Comparison of ENCODE assay signal across 12 cellular contexts in the genomic region with DNA sequence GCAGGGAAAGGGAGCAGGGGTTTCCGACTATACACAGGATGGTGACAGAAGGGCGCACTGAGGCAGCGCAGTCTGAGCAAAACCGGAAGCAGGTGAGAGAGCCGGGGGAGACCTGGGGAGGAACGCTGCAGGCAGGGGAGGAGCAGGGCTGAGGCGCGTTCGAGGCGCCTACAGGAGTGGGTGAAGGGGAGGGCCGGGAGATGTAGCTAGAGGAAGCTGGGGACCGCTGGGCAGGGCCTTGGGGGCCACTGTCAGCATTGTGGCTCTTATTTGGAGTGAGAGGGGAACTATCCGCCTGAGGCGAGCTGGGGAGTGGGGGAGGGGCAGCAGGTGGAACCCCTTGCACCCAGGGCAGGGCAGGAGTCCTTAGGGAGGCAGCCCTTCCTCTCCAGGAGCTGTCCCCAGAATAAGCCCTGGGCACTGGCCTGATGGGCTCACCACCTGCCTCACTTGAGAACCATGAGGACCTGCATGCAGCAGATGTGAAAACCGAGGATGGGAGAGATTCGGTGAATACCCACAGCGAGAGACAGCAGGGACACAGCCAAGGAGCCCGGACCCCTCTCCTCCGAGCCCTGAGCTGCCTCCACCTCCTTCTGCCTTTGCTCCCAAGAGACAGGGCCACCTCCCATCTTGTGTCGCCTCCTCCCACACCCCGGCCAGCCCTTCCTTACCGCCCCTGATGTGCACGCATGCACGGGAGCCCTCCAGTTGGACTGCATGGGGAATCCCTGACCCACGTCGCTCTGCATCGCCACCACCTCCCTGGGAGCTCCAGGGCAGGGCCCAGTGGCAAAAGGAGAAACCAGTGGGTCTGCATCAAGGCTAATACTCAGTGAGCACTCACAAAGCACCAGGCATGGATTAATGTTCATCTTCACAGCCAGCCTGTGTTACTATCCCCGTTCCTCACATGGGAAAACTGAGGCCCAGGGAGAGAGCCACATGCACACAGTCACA. TPM values are rescaled to one million over a fixed set of nuclear protein-coding genes. Genes with fewer than 3 reads are reported as not detected.
DNase-seq lines count a peak whose midpoint lies in the region; ATAC-seq and TF ChIP-seq lines count a peak whose summit lies in the region.
"Had no signal": no experiment of that assay in that cellular context is flagged by ENCODE, and none has a peak within 500 bp of the region (broad histone marks: within the 10 kb centered on the region; RNA-seq: fewer than 3 reads in every experiment).

No MANE protein-coding gene starts in this region.

- no peak for TF ChIP-seq POLR2A in gastrocnemius medialis (IDR thresholded peaks at IDR 0.05)
- TF ChIP-seq POLR2A in vagina (IDR thresholded peaks at IDR 0.05) = no peak

- H3K9ac ChIP-seq in OCI-LY1 (ENCODE audit: low read length) = peak overlapping the region; percentile 63
- H3K9ac ChIP-seq in PC-3 (ENCODE audit: low read length) = no peak overlapping the region

- H3K27ac ChIP-seq in OCI-LY1 (ENCODE audit: low read depth, low read length, poor library complexity, severe bottlenecking) = peak overlapping the region; percentile 70
- H3K27ac ChIP-seq in gastrocnemius medialis = peak overlapping the region; percentile 58 to 77 (median 69)
- H3K27ac ChIP-seq in vagina = no peak overlapping the region
- no peak overlapping the region for H3K27ac ChIP-seq in PC-3 (ENCODE audit: low read length)
- H3K27ac ChIP-seq: tibial nerve had no signal

- peaks cover 7% of the 10 kb centered on the region for H3K36me3 Mint-ChIP-seq in brain

- no peaks in the 10 kb centered on the region for H3K9me3 Mint-ChIP-seq in brain

- peaks cover 52% of the 10 kb centered on the region for H3K4me1 ChIP-seq in OCI-LY1 (ENCODE audit: insufficient read depth, low read length, severe bottlenecking)
- H3K4me1 ChIP-seq in gastrocnemius medialis = peaks cover 54 to 69% of the 10 kb centered on the region in 2 donors
- peaks cover 78% of the 10 kb centered on the region for H3K4me1 ChIP-seq in vagina
- no peaks in the 10 kb centered on the region for H3K4me1 ChIP-seq in PC-3 (ENCODE audit: insufficient read depth, low read length)

- H3K4me3 ChIP-seq in OCI-LY1 (ENCODE audit: low read depth, low read length, poor library complexity, severe bottlenecking) (peak overlapping the region; percentile 50), gastrocnemius medialis (no peak overlapping the region), vagina (no peak overlapping the region), PC-3 (ENCODE audit: low read length) (no peak overlapping the region)
- H3K4me3 ChIP-seq: skin epidermis, tibial nerve had no signal

- H3K9me3 ChIP-seq in OCI-LY1 (ENCODE audit: low read length) = no peaks in the 10 kb centered on the region
- H3K9me3 ChIP-seq in gastrocnemius medialis = no peaks in the 10 kb centered on the region
- H3K9me3 ChIP-seq in vagina = no peaks in the 10 kb centered on the region
- no peaks in the 10 kb centered on the region for H3K9me3 ChIP-seq in PC-3 (ENCODE audit: low read length)
- H3K9me3 ChIP-seq: tibial nerve had no signal

- POLR2A ChIA-PET in PC-3 (lab: Charles Lee; ENCODE audit: unreplicated experiment) = no interaction called here

- H4K20me1 ChIP-seq in OCI-LY1 (ENCODE audit: insufficient read depth, low read length) (no peaks in the 10 kb centered on the region), PC-3 (ENCODE audit: low read length) (no peaks in the 10 kb centered on the region)

- H3K4me2 ChIP-seq in OCI-LY1 (ENCODE audit: low read length) (peak overlapping the region; percentile 69), PC-3 (ENCODE audit: low read length) (no peak overlapping the region)

- H3K79me2 ChIP-seq in OCI-LY1 (ENCODE audit: insufficient read depth, low read length) = peaks cover 87% of the 10 kb centered on the region
- H3K79me2 ChIP-seq in PC-3 (ENCODE audit: low read length) = peaks cover 78% of the 10 kb centered on the region

- H2AFZ ChIP-seq in OCI-LY1 (ENCODE audit: low read length) (no peak overlapping the region), PC-3 (ENCODE audit: low read length) (no peak overlapping the region)

- TF ChIP-seq CTCF in GM13976 (IDR thresholded peaks at IDR 0.05; ENCODE audit: borderline replicate concordance, control extremely low read depth, extremely low read depth, insufficient read depth, missing control alignments) = no peak
- no peak for TF ChIP-seq CTCF in OCI-LY1 (IDR thresholded peaks at IDR 0.05; ENCODE audit: low read length)
- no peak for TF ChIP-seq CTCF in brain (conservative IDR thresholded peaks at IDR 0.05)
- no peak for TF ChIP-seq CTCF in gastrocnemius medialis (IDR thresholded peaks at IDR 0.05 in 4 of 5, conservative IDR thresholded peaks at IDR 0.05 in 1 of 5)
- TF ChIP-seq CTCF in vagina (IDR thresholded peaks at IDR 0.05) = no peak
- TF ChIP-seq CTCF in PC-3 (conservative IDR thresholded peaks at IDR 0.05; ENCODE audit: low read depth, low read length) = no peak

- CTCF ChIA-PET in PC-3 (lab: Charles Lee) = no interaction called here

- BruUV-seq in PC-3 (replicated peaks; lab: Mats Ljungman, UMichigan) = no TSS peak

- no peaks in the 10 kb centered on the region for H3K27me3 ChIP-seq in OCI-LY1 (ENCODE audit: insufficient read depth, low read length)
- H3K27me3 ChIP-seq in gastrocnemius medialis = no peaks in the 10 kb centered on the region
- H3K27me3 ChIP-seq in vagina = no peaks in the 10 kb centered on the region
- H3K27me3 ChIP-seq in PC-3 (ENCODE audit: low read length) = no peaks in the 10 kb centered on the region
- H3K27me3 ChIP-seq: tibial nerve had no signal

- peaks cover 17% of the 10 kb centered on the region for H3K36me3 ChIP-seq in OCI-LY1 (ENCODE audit: insufficient read depth, low read length)
- no peaks in the 10 kb centered on the region for H3K36me3 ChIP-seq in gastrocnemius medialis
- no peaks in the 10 kb centered on the region for H3K36me3 ChIP-seq in vagina
- no peaks in the 10 kb centered on the region for H3K36me3 ChIP-seq in PC-3 (ENCODE audit: low read depth, low read length)

- H3K27me3 Mint-ChIP-seq in brain = peaks cover 2% of the 10 kb centered on the region

- intact Hi-C loops in gastrocnemius medialis (cut with DNase I; ENCODE audit: low total_unique reads) (no loop called here), vagina (cut with DNase I) (no loop called here), PC-3 (cut with micrococcal nuclease) (no loop called here)

- H3K4me3 Mint-ChIP-seq in brain = no peak overlapping the region

- peaks cover 68% of the 10 kb centered on the region for H3K4me1 Mint-ChIP-seq in brain

- in situ Hi-C loops in GM13976 (cut with MboI; ENCODE audit: low sequenced_read_pairs, unreplicated experiment) (no loop called here), gastrocnemius medialis (cut with MboI; ENCODE audit: low sequenced_read_pairs in 4 of 4) (no loop called here)

- peak; percentile 81 for DNase-seq in GM13976 (ENCODE audit: low spot score)
- DNase-seq in gastrocnemius medialis = peak in 1 of 2 donors; percentile 6
- no peak for DNase-seq in vagina (ENCODE audit: extremely low spot score in 2 of 2)
- no peak for DNase-seq in PC-3
- DNase-seq: islet precursor cell, OCI-M1 had no signal

- H3F3A ChIP-seq in OCI-LY1 (ENCODE audit: insufficient read depth, low read length) (no peaks in the 10 kb centered on the region), PC-3 (ENCODE audit: low read length, unreplicated experiment) (no peaks in the 10 kb centered on the region)

- H3K9me2 ChIP-seq in OCI-LY1 (ENCODE audit: low read depth, low read length) (no peaks in the 10 kb centered on the region), PC-3 (replicated peaks; ENCODE audit: low read length) (no peaks in the 10 kb centered on the region)

- peak overlapping the region; percentile 27 to 81 (median 68) for H3K27ac Mint-ChIP-seq in brain

- ATAC-seq in gastrocnemius medialis (no peak), GM18909 (IDR thresholded peaks at IDR 0.05; ENCODE audit: poor library complexity, unreplicated experiment) (no peak), PC-3 (no peak)

RNA-seq across cellular contexts. Expression of gene AKT2, which starts 10.3 kb away (rescaled TPM):
- polyA plus RNA-seq in brain (ENCODE audit: insufficient read depth, low read depth, low replicate concordance) = 77.4 TPM
- total RNA-seq in gastrocnemius medialis (100 to 1,000 TPM in 2 of 4 donors, 10 to 100 TPM in 2; 88.0 to 387 (median 102) TPM), vagina (105 TPM), PC-3 (2014; rRNA removed) (80.6 and 84.9 TPM in 2 replicates)

RNA-seq across cellular contexts. Expression of gene CCNP, which starts 48.4 kb away (rescaled TPM):
- 9.7 TPM for polyA plus RNA-seq in brain (ENCODE audit: insufficient read depth, low read depth, low replicate concordance)
- total RNA-seq in gastrocnemius medialis (not detected), vagina (not detected), PC-3 (2014; rRNA removed) (not detected in 2 replicates)
- total RNA-seq: activated CD8-positive, alpha-beta memory T cell treated with anti-CD3 and anti-CD28 coated beads for 36 hours had no signal

RNA-seq across cellular contexts. Expression of gene TTC9B, which starts 56.7 kb away (rescaled TPM):
- polyA plus RNA-seq in brain (ENCODE audit: insufficient read depth, low read depth, low replicate concordance) = 25.0 TPM
- total RNA-seq in gastrocnemius medialis (not detected), vagina (not detected), PC-3 (2014; rRNA removed) (0.15 and 0.17 TPM in 2 replicates)
- total RNA-seq: activated CD8-positive, alpha-beta memory T cell treated with anti-CD3 and anti-CD28 coated beads for 36 hours had no signal

Comparison
In these comparisons a context has a peak if more than half of its experiments do, and no peak if none do; other contexts are left out.
1. H3K27ac ChIP-seq: peak in OCI-LY1 (single experiment) and gastrocnemius medialis (4 of 4); none in vagina (single experiment) and PC-3 (single experiment).